25 cellular contexts compared by ENCODE assay signal in genomic region chr11:34860518-34860917, GRCh38.
"Had no signal": no experiment of that assay in that cellular context is flagged by ENCODE, and none has a peak within 500 bp of the region (broad histone marks: within the 10 kb centered on the region; RNA-seq: fewer than 3 reads in every experiment).

No MANE protein-coding gene starts in this region.

- H3K36me3 ChIP-seq: cardiac muscle cell, left ventricle myocardium inferior, right atrium auricular region, stomach, upper lobe of right lung had no signal

- FAIRE-seq: frontal cortex, small intestine had no signal

- H3K4me1 Mint-ChIP-seq: activated CD4-positive, alpha-beta T cell treated with anti-CD3 and anti-CD28 coated beads, Interleukin-2, amount 10 ng/mL, durations not matched to agents 24 days and 14 days; activated naive CD8-positive, alpha-beta T cell treated with anti-CD3 and anti-CD28 coated beads for 36 hours; activated T-helper 17 cell treated with anti-CD3 and anti-CD28 coated beads, Interleukin-2, amount 50 U/mL, for 72 hours; stimulated activated effector memory CD8-positive, alpha-beta T cell treated with anti-CD3 and anti-CD28 coated beads, Interleukin-12 subunit alpha, Interleukin-12 subunit beta, amount 100 ng/mL, for 72 hours had no signal

- H3K27ac Mint-ChIP-seq: activated CD4-positive, alpha-beta T cell treated with anti-CD3 and anti-CD28 coated beads, Interleukin-2, amount 10 ng/mL, durations not matched to agents 24 days and 14 days; activated CD8-positive, alpha-beta T cell treated with anti-CD3 and anti-CD28 coated beads for 36 hours; activated naive CD8-positive, alpha-beta T cell treated with anti-CD3 and anti-CD28 coated beads for 36 hours; activated T-helper 17 cell treated with anti-CD3 and anti-CD28 coated beads, Interleukin-2, amount 50 U/mL, for 72 hours; progenitor cell of endocrine pancreas; stimulated activated effector memory CD8-positive, alpha-beta T cell treated with anti-CD3 and anti-CD28 coated beads, Interleukin-12 subunit alpha, Interleukin-12 subunit beta, amount 100 ng/mL, for 72 hours had no signal

- H3K4me3 ChIP-seq: cardiac muscle cell, left ventricle myocardium inferior, right atrium auricular region, stomach, testis, upper lobe of right lung had no signal

- H3K27me3 Mint-ChIP-seq: activated CD8-positive, alpha-beta T cell treated with anti-CD3 and anti-CD28 coated beads for 36 hours; activated naive CD8-positive, alpha-beta T cell treated with anti-CD3 and anti-CD28 coated beads for 36 hours; activated T-helper 17 cell treated with anti-CD3 and anti-CD28 coated beads, Interleukin-2, amount 50 U/mL, for 72 hours; progenitor cell of endocrine pancreas had no signal

- DNase-seq: activated CD4-positive, alpha-beta T cell treated with anti-CD3 and anti-CD28 coated beads, Interleukin-2, amount 10 ng/mL, durations not matched to agents 24 days and 14 days; activated CD4-positive, CD25-positive, alpha-beta regulatory T cell; activated CD8-positive, alpha-beta T cell treated with anti-CD3 and anti-CD28 coated beads for 36 hours; activated naive CD4-positive, alpha-beta T cell; activated naive CD8-positive, alpha-beta T cell treated with anti-CD3 and anti-CD28 coated beads for 36 hours; activated T-cell treated with anti-CD3 and anti-CD28 coated beads, Interleukin-2, amount 50 U/mL, for 1 hour; amygdala; dermis blood vessel endothelial cell; effector memory CD4-positive, alpha-beta T cell; head of caudate nucleus; kidney glomerular epithelial cell; left ventricle myocardium inferior; occipital lobe; small intestine; stimulated activated CD4-positive, alpha-beta T cell treated with anti-CD3 and anti-CD28 coated beads, Interleukin-4, amount 100 ng/mL, for 24 hours; stomach; T-helper 9 cell; testis; upper lobe of right lung had no signal

- H3K4me3 Mint-ChIP-seq: activated CD4-positive, alpha-beta T cell treated with anti-CD3 and anti-CD28 coated beads, Interleukin-2, amount 10 ng/mL, durations not matched to agents 24 days and 14 days; activated CD8-positive, alpha-beta T cell treated with anti-CD3 and anti-CD28 coated beads for 36 hours; activated naive CD8-positive, alpha-beta T cell treated with anti-CD3 and anti-CD28 coated beads for 36 hours; activated T-helper 17 cell treated with anti-CD3 and anti-CD28 coated beads, Interleukin-2, amount 50 U/mL, for 72 hours; stimulated activated effector memory CD8-positive, alpha-beta T cell treated with anti-CD3 and anti-CD28 coated beads, Interleukin-12 subunit alpha, Interleukin-12 subunit beta, amount 100 ng/mL, for 72 hours had no signal

- H3K27me3 ChIP-seq: cardiac muscle cell, right atrium auricular region, stomach, testis, upper lobe of right lung had no signal

- H3K4me1 ChIP-seq: right atrium auricular region, testis had no signal

- H3K27ac ChIP-seq: cardiac muscle cell, left ventricle myocardium inferior, right atrium auricular region, stomach, testis had no signal

- H3K36me3 Mint-ChIP-seq: activated naive CD8-positive, alpha-beta T cell treated with anti-CD3 and anti-CD28 coated beads for 36 hours; stimulated activated effector memory CD8-positive, alpha-beta T cell treated with anti-CD3 and anti-CD28 coated beads, Interleukin-12 subunit alpha, Interleukin-12 subunit beta, amount 100 ng/mL, for 72 hours had no signal

- H3K9me3 Mint-ChIP-seq: activated CD4-positive, alpha-beta T cell treated with anti-CD3 and anti-CD28 coated beads, Interleukin-2, amount 10 ng/mL, durations not matched to agents 24 days and 14 days; activated CD8-positive, alpha-beta T cell treated with anti-CD3 and anti-CD28 coated beads for 36 hours; activated naive CD8-positive, alpha-beta T cell treated with anti-CD3 and anti-CD28 coated beads for 36 hours; activated T-helper 17 cell treated with anti-CD3 and anti-CD28 coated beads, Interleukin-2, amount 50 U/mL, for 72 hours; stimulated activated effector memory CD8-positive, alpha-beta T cell treated with anti-CD3 and anti-CD28 coated beads, Interleukin-12 subunit alpha, Interleukin-12 subunit beta, amount 100 ng/mL, for 72 hours had no signal

- ATAC-seq: activated CD8-positive, alpha-beta T cell treated with anti-CD3 and anti-CD28 coated beads for 36 hours; activated T-helper 17 cell treated with anti-CD3 and anti-CD28 coated beads, Interleukin-2, amount 50 U/mL, for 72 hours; stimulated activated effector memory CD8-positive, alpha-beta T cell treated with anti-CD3 and anti-CD28 coated beads, Interleukin-12 subunit alpha, Interleukin-12 subunit beta, amount 100 ng/mL, for 72 hours; upper lobe of right lung had no signal

- H3K9me3 ChIP-seq: left ventricle myocardium inferior, right atrium auricular region, stomach, testis, upper lobe of right lung had no signal
